In the genomic region with DNA sequence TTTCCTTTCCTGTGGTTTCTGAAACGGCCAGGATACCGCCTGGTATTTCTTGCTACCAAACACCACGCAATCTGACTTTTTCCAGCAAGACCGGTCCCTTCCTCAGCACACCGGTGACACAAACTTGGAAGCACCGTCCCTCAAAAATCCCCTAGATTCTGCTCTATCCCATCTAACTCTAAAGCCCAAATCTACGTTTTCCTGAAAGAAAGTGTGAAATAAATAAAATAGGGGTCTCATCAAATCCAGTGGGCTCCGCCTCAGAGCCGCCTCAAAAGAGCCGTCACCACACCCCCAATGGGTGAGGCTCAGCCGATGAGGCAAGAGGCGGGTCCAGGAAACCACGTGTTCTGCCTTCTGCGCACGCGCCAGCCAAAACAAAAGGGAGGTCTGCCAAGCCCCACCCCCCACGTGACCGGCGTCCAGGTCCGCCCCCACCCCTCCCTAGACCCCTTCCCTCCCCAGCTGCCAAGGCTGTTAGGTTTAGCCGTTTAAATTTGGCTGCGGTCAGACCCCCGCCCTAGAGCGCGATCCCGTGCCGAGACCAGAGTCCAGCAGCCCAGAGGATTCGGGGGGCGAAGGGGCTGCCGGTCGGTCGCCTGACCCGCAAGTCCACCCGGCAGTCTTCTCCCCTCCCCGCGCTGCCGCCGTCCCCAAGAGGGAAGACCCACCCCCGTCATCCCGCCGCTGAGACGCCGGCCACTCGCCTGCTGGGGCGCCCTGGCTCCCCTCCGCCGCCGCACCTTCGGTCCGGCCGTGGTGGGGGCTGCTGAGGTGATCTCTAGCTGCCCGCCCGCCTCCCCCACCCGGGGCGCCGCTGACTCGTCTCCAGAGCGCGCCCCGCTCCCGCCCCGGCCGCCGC, we compare ENCODE assay signal across 1 cellular context.
TF ChIP-seq lines count a peak whose summit lies in the region.

No MANE protein-coding gene starts in this region.

TF ChIP-seq in HepG2, 621 proteins besides CTCF, POLR2A, EP300 and RAD21 (continued from another document and continues in another):
- TF ChIP-seq KAT8 (CRISPR knock-in tag; IDR thresholded peaks at IDR 0.05) (peak; percentile 81; the same call in 1 of the 2 replicates), DDIT3 (CRISPR knock-in tag; IDR thresholded peaks at IDR 0.05) (0 out of 2 replicates have a peak, but pooled peaks have one; percentile 29), MAFG (CRISPR knock-in tag; IDR thresholded peaks at IDR 0.05) (no peak), SUZ12 (IDR thresholded peaks at IDR 0.05; ENCODE audit: low read depth, low read length) (no peak), ZNF790 (CRISPR knock-in tag; IDR thresholded peaks at IDR 0.05; ENCODE audit: borderline replicate concordance) (no peak), RORA (CRISPR knock-in tag; IDR thresholded peaks at IDR 0.05) (no peak), ETS1 (CRISPR knock-in tag; IDR thresholded peaks at IDR 0.05) (peak; percentile 51; the same call in 1 of the 2 replicates), DNMT3B (CRISPR knock-in tag; conservative IDR thresholded peaks at IDR 0.05) (no peak), KLF11 (CRISPR knock-in tag; IDR thresholded peaks at IDR 0.05) (peak; percentile 60; the same call in 1 of the 2 replicates), ZNF362 (CRISPR knock-in tag; IDR thresholded peaks at IDR 0.05; ENCODE audit: borderline replicate concordance) (0 out of 2 replicates have a peak, but pooled peaks have one; percentile 5), ZNF253 (CRISPR knock-in tag; IDR thresholded peaks at IDR 0.05; ENCODE audit: borderline replicate concordance) (no peak), ZNF563 (CRISPR knock-in tag; IDR thresholded peaks at IDR 0.05) (no peak), ZNF687 (CRISPR knock-in tag; IDR thresholded peaks at IDR 0.05) (no peak), ZNF292 (CRISPR knock-in tag; IDR thresholded peaks at IDR 0.05; ENCODE audit: borderline replicate concordance, low read depth) (no peak), MIXL1 (CRISPR knock-in tag; IDR thresholded peaks at IDR 0.05) (no peak), ZNF644 (CRISPR knock-in tag; IDR thresholded peaks at IDR 0.05; ENCODE audit: low read depth) (0 out of 2 replicates have a peak, but pooled peaks have one; percentile 38), HCFC1 (IDR thresholded peaks at IDR 0.05; ENCODE audit: low read depth, low read length) (no peak; the same call in 1 of the 2 replicates), BRD4 (CRISPR knock-in tag; IDR thresholded peaks at IDR 0.05) (no peak; the same call in 1 of the 2 replicates), BORCS8-MEF2B (CRISPR knock-in tag; IDR thresholded peaks at IDR 0.05) (0 out of 2 replicates have a peak, but pooled peaks have one; percentile 65), ZFP37 (CRISPR knock-in tag; IDR thresholded peaks at IDR 0.05; ENCODE audit: borderline replicate concordance) (0 out of 2 replicates have a peak, but pooled peaks have one; percentile 29), ARHGAP35 (CRISPR knock-in tag; IDR thresholded peaks at IDR 0.05; ENCODE audit: borderline replicate concordance) (no peak), ZNF766 (CRISPR knock-in tag; IDR thresholded peaks at IDR 0.05; ENCODE audit: borderline replicate concordance) (0 out of 2 replicates have a peak, but pooled peaks have one; percentile 50), ZNF724P (CRISPR knock-in tag; IDR thresholded peaks at IDR 0.05; ENCODE audit: borderline replicate concordance) (no peak), TCF7L2 (IDR thresholded peaks at IDR 0.05; ENCODE audit: low read depth, low read length) (no peak), NCOA5 (CRISPR knock-in tag; IDR thresholded peaks at IDR 0.05) (no peak), CREM (IDR thresholded peaks at IDR 0.05) (peak; percentile 42; the same call in 1 of the 2 replicates), CREM (CRISPR knock-in tag; IDR thresholded peaks at IDR 0.05) (no peak), HNRNPUL1 (IDR thresholded peaks at IDR 0.05; ENCODE audit: low read depth, low read length) (no peak), SAFB2 (CRISPR knock-in tag; IDR thresholded peaks at IDR 0.05; ENCODE audit: borderline replicate concordance, low read depth) (peak; percentile 79; the same call in 1 of the 2 replicates), ZNF335 (CRISPR knock-in tag; IDR thresholded peaks at IDR 0.05) (no peak), CC2D1A (CRISPR knock-in tag; IDR thresholded peaks at IDR 0.05) (no peak), PREB (CRISPR knock-in tag; IDR thresholded peaks at IDR 0.05) (no peak), CREB1 (IDR thresholded peaks at IDR 0.05) (no peak), CREB1 (CRISPR knock-in tag; IDR thresholded peaks at IDR 0.05) (no peak), ZNF12 (CRISPR knock-in tag; IDR thresholded peaks at IDR 0.05) (no peak)
- TF ChIP-seq, protein P1, sequence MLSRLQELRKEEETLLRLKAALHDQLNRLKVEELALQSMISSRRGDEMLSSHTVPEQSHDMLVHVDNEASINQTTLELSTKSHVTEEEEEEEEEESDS (CRISPR knock-in tag; IDR thresholded peaks at IDR 0.05; ENCODE audit: borderline replicate concordance): peak; percentile 80; the same call in 1 of the 2 replicates
- TF ChIP-seq, protein P2, sequence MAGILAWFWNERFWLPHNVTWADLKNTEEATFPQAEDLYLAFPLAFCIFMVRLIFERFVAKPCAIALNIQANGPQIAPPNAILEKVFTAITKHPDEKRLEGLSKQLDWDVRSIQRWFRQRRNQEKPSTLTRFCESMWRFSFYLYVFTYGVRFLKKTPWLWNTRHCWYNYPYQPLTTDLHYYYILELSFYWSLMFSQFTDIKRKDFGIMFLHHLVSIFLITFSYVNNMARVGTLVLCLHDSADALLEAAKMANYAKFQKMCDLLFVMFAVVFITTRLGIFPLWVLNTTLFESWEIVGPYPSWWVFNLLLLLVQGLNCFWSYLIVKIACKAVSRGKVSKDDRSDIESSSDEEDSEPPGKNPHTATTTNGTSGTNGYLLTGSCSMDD (CRISPR knock-in tag; IDR thresholded peaks at IDR 0.05): no peak
- TF ChIP-seq, protein P3, sequence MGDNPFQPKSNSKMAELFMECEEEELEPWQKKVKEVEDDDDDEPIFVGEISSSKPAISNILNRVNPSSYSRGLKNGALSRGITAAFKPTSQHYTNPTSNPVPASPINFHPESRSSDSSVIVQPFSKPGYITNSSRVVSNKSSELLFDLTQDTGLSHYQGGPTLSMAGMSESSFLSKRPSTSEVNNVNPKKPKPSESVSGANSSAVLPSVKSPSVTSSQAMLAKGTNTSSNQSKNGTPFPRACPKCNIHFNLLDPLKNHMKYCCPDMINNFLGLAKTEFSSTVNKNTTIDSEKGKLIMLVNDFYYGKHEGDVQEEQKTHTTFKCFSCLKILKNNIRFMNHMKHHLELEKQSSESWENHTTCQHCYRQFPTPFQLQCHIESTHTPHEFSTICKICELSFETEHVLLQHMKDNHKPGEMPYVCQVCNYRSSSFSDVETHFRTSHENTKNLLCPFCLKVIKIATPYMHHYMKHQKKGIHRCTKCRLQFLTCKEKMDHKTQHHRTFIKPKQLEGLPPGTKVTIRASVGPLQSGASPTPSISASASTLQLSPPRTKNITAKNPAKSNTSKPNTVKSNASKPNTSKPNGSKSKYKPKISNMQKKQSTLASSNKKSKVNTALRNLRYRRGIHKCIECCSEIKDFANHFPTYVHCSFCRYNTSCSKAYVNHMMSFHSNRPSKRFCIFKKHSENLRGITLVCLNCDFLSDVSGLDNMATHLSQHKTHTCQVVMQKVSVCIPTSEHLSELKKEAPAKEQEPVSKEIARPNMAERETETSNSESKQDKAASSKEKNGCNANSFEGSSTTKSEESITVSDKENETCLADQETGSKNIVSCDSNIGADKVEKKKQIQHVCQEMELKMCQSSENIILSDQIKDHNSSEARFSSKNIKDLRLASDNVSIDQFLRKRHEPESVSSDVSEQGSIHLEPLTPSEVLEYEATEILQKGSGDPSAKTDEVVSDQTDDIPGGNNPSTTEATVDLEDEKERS (CRISPR knock-in tag; IDR thresholded peaks at IDR 0.05): no peak
- TF ChIP-seq, protein P4, sequence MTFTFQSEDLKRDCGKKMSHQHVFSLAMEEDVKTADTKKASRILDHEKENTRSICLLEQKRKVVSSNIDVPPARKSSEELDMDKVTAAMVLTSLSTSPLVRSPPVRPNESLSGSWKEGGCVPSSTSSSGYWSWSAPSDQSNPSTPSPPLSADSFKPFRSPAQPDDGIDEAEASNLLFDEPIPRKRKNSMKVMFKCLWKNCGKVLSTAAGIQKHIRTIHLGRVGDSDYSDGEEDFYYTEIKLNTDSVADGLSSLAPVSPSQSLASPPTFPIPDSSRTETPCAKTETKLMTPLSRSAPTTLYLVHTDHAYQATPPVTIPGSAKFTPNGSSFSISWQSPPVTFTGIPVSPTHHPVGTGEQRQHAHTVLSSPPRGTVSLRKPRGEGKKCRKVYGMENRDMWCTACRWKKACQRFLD (CRISPR knock-in tag; IDR thresholded peaks at IDR 0.05; ENCODE audit: borderline replicate concordance): no peak; the same call in 1 of the 2 replicates
- TF ChIP-seq, protein P5, sequence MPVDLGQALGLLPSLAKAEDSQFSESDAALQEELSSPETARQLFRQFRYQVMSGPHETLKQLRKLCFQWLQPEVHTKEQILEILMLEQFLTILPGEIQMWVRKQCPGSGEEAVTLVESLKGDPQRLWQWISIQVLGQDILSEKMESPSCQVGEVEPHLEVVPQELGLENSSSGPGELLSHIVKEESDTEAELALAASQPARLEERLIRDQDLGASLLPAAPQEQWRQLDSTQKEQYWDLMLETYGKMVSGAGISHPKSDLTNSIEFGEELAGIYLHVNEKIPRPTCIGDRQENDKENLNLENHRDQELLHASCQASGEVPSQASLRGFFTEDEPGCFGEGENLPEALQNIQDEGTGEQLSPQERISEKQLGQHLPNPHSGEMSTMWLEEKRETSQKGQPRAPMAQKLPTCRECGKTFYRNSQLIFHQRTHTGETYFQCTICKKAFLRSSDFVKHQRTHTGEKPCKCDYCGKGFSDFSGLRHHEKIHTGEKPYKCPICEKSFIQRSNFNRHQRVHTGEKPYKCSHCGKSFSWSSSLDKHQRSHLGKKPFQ (CRISPR knock-in tag; IDR thresholded peaks at IDR 0.05; ENCODE audit: insufficient replicate concordance): peak; percentile 14
- TF ChIP-seq, protein P6, sequence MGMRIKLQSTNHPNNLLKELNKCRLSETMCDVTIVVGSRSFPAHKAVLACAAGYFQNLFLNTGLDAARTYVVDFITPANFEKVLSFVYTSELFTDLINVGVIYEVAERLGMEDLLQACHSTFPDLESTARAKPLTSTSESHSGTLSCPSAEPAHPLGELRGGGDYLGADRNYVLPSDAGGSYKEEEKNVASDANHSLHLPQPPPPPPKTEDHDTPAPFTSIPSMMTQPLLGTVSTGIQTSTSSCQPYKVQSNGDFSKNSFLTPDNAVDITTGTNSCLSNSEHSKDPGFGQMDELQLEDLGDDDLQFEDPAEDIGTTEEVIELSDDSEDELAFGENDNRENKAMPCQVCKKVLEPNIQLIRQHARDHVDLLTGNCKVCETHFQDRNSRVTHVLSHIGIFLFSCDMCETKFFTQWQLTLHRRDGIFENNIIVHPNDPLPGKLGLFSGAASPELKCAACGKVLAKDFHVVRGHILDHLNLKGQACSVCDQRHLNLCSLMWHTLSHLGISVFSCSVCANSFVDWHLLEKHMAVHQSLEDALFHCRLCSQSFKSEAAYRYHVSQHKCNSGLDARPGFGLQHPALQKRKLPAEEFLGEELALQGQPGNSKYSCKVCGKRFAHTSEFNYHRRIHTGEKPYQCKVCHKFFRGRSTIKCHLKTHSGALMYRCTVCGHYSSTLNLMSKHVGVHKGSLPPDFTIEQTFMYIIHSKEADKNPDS (CRISPR knock-in tag; IDR thresholded peaks at IDR 0.05): no peak
